In genomic region chr9:136866898-136867421, GRCh38 we compare ENCODE assay signal across 8 cellular contexts. TPM values are rescaled to one million over a fixed set of nuclear protein-coding genes. Genes with fewer than 3 reads are reported as not detected.
DNase-seq lines count a peak whose midpoint lies in the region; ATAC-seq and TF ChIP-seq lines count a peak whose summit lies in the region.
"Not testable (repeated sequence)": the region's sequence is repeated elsewhere in the genome, so short reads cannot be mapped to it uniquely, and the experiment has no call there.

No MANE protein-coding gene starts in this region.

- H3K36me3 Mint-ChIP-seq in activated naive CD4-positive, alpha-beta T cell treated with anti-CD3 and anti-CD28 coated beads, Interleukin-2, amount 50 U/mL, for 24 hours, result not testable (repeated sequence)
- H3K36me3 Mint-ChIP-seq in endodermal cell (ENCODE audit: low read depth), result peaks cover 39% of the 10 kb centered on the region
- H3K36me3 Mint-ChIP-seq in neural crest cell (ENCODE audit: low read depth), result peaks cover 29% of the 10 kb centered on the region

- WGBS in endodermal cell (ENCODE audit: insufficient coverage in 1 of 2, insufficient read length in 1 of 2), 2 experiments, result 95 to 98% methylated on average over 22 to 29 of the region's 29 CpGs

- not testable (repeated sequence) for TF ChIP-seq CTCF in AG09309 (IDR thresholded peaks at IDR 0.05; ENCODE audit: control insufficient read depth, insufficient read depth, low read depth, low read length, missing control alignments); HEK293 (tag by site-specific recombination; IDR thresholded peaks at IDR 0.05); endodermal cell (conservative IDR thresholded peaks at IDR 0.05); neural crest cell (conservative IDR thresholded peaks at IDR 0.05)

- POLR2A ChIA-PET in HEK293 (lab: Yijun Ruan, JAX), result interaction anchor here (0.7 to 3.4 kb wide), 2 partner anchors 19 to 127 kb away, joined by 4 to 15 read pairs; partner anchors contain the start of gene TRAF2

- peak overlapping the region; percentile 73 for H3K4me3 Mint-ChIP-seq in activated naive CD4-positive, alpha-beta T cell treated with anti-CD3 and anti-CD28 coated beads, Interleukin-2, amount 50 U/mL, for 24 hours
- peak overlapping the region; percentile 70 for H3K4me3 Mint-ChIP-seq in endodermal cell
- H3K4me3 Mint-ChIP-seq in neural crest cell, result peak overlapping the region; percentile 47
- peak overlapping the region; percentile 77 to 82 for H3K4me3 Mint-ChIP-seq in stimulated activated naive CD8-positive, alpha-beta T cell treated with anti-CD3 and anti-CD28 coated beads, Interleukin-15, amount 100 ng/mL, for 72 hours

- peaks cover 13% of the 10 kb centered on the region for H3K4me1 Mint-ChIP-seq in activated naive CD4-positive, alpha-beta T cell treated with anti-CD3 and anti-CD28 coated beads, Interleukin-2, amount 50 U/mL, for 24 hours
- not testable (repeated sequence) for H3K4me1 Mint-ChIP-seq in endodermal cell, neural crest cell
- peaks cover 27% of the 10 kb centered on the region for H3K4me1 Mint-ChIP-seq in stimulated activated naive CD8-positive, alpha-beta T cell treated with anti-CD3 and anti-CD28 coated beads, Interleukin-15, amount 100 ng/mL, for 72 hours

- not testable (repeated sequence) for H3K9me3 ChIP-seq in HEK293 (ENCODE audit: control insufficient read depth, insufficient read depth, low read depth, low read length); SJSA1 (replicated peaks)
- H3K9me3 ChIP-seq in endodermal cell (ENCODE audit: control insufficient read depth, low read length) (peaks cover 30% of the 10 kb centered on the region), iPS-20b (ENCODE audit: insufficient read depth, low read depth, low read length) (peaks cover 30% of the 10 kb centered on the region)

- not testable (repeated sequence) for H3K9me3 Mint-ChIP-seq in activated naive CD4-positive, alpha-beta T cell treated with anti-CD3 and anti-CD28 coated beads, Interleukin-2, amount 50 U/mL, for 24 hours; stimulated activated naive CD8-positive, alpha-beta T cell treated with anti-CD3 and anti-CD28 coated beads, Interleukin-15, amount 100 ng/mL, for 72 hours
- H3K9me3 Mint-ChIP-seq in endodermal cell (peaks cover 48% of the 10 kb centered on the region), neural crest cell (peaks cover 10% of the 10 kb centered on the region)

- H3K36me3 ChIP-seq in HEK293 (ENCODE audit: control insufficient read depth in 2 of 2, insufficient read depth in 1 of 2, low read length in 2 of 2) (peaks cover 0 to 31% of the 10 kb centered on the region in 2 experiments; a peak in 2 of 3 replicates), SJSA1 (peaks cover 23% of the 10 kb centered on the region), endodermal cell (ENCODE audit: control insufficient read depth, insufficient read depth, low read length) (peaks cover 25% of the 10 kb centered on the region), iPS-20b (ENCODE audit: insufficient read depth, low read depth, low read length) (peaks cover 24% of the 10 kb centered on the region)

- H3K27ac ChIP-seq in HEK293 (ENCODE audit: extremely low read depth, low read depth, low read length); SJSA1; endodermal cell (ENCODE audit: low read depth, low read length); iPS-20b (ENCODE audit: low read length): not testable (repeated sequence)

- H3K27me3 Mint-ChIP-seq in activated naive CD4-positive, alpha-beta T cell treated with anti-CD3 and anti-CD28 coated beads, Interleukin-2, amount 50 U/mL, for 24 hours; endodermal cell (ENCODE audit: insufficient read depth); neural crest cell (ENCODE audit: low read depth); stimulated activated naive CD8-positive, alpha-beta T cell treated with anti-CD3 and anti-CD28 coated beads, Interleukin-15, amount 100 ng/mL, for 72 hours: not testable (repeated sequence)

- not testable (repeated sequence) for H3K9ac ChIP-seq in endodermal cell (ENCODE audit: extremely low read depth, low read length, poor library complexity, severe bottlenecking); iPS-20b (ENCODE audit: low read depth, low read length)

- H3K27ac Mint-ChIP-seq in activated naive CD4-positive, alpha-beta T cell treated with anti-CD3 and anti-CD28 coated beads, Interleukin-2, amount 50 U/mL, for 24 hours, result peak overlapping the region; percentile 23
- H3K27ac Mint-ChIP-seq in endodermal cell; neural crest cell (ENCODE audit: unreplicated experiment): not testable (repeated sequence)
- peak overlapping the region; percentile 74 to 93 for H3K27ac Mint-ChIP-seq in stimulated activated naive CD8-positive, alpha-beta T cell treated with anti-CD3 and anti-CD28 coated beads, Interleukin-15, amount 100 ng/mL, for 72 hours

- DNase-seq in AG09309 (ENCODE audit: low read depth); SJSA1 (ENCODE audit: low read depth in 1 of 2, low spot score in 2 of 2); endodermal cell; neural crest cell (ENCODE audit: low read depth, low spot score); stimulated activated naive CD8-positive, alpha-beta T cell treated with anti-CD3 and anti-CD28 coated beads, Interleukin-15, amount 100 ng/mL, for 72 hours: not testable (repeated sequence)

- H3K27me3 ChIP-seq in SJSA1 (replicated peaks); endodermal cell (ENCODE audit: control insufficient read depth, insufficient read depth, low read length, poor library complexity, severe bottlenecking); iPS-20b (ENCODE audit: insufficient read depth, low read length): not testable (repeated sequence)

- CTCF ChIA-PET in HEK293 (lab: Yijun Ruan, JAX), result not testable (repeated sequence)

- not testable (repeated sequence) for H3K4me1 ChIP-seq in HEK293 (ENCODE audit: control insufficient read depth, insufficient read depth, low read length); SJSA1 (replicated peaks); endodermal cell (ENCODE audit: control insufficient read depth, insufficient read depth, low read length); iPS-20b (ENCODE audit: insufficient read depth, low read length)

- peak overlapping the region; percentile 58 for H3K4me3 ChIP-seq in AG09309 (ENCODE audit: control insufficient read depth, low read depth, low read length)
- H3K4me3 ChIP-seq in HEK293 (ENCODE audit: low read depth, low read length), result not testable (repeated sequence)
- peak overlapping the region; percentile 91 for H3K4me3 ChIP-seq in SJSA1
- peak overlapping the region; percentile 56 for H3K4me3 ChIP-seq in endodermal cell (ENCODE audit: low read length)
- peak overlapping the region; percentile 46; the same call in 1 of the 2 replicates for H3K4me3 ChIP-seq in iPS-20b (ENCODE audit: low read length)

- not testable (repeated sequence) for ATAC-seq in stimulated activated naive CD8-positive, alpha-beta T cell treated with anti-CD3 and anti-CD28 coated beads, Interleukin-15, amount 100 ng/mL, for 72 hours

TF ChIP-seq in HEK293, 187 proteins besides CTCF, POLR2A, EP300 and RAD21:
- TF ChIP-seq SCRT2 (tag by site-specific recombination; IDR thresholded peaks at IDR 0.05), result peak; percentile 65
- TF ChIP-seq SCRT1 (tag by site-specific recombination; IDR thresholded peaks at IDR 0.05; ENCODE audit: borderline replicate concordance), result peak; percentile 45; the same call in 1 of the 2 replicates

RNA-seq across cellular contexts. Expression of gene EDF1, which starts 0.9 kb away (rescaled TPM):
- 266 and 387 TPM in 2 replicates for total RNA-seq in SJSA1 (2014; rRNA removed; shearing (Covaris generic))
- total RNA-seq in endodermal cell, result 100 to 1,000 TPM; 326 to 339 TPM
- polyA plus RNA-seq in endodermal cell (2013, experiment 1 of 2), result 226 TPM
- polyA plus RNA-seq in endodermal cell (2013, experiment 2 of 2), result 225 TPM
- total RNA-seq in neural crest cell, result 338 and 339 TPM in 2 replicates

RNA-seq across cellular contexts. Expression of gene MAMDC4, which starts 14.8 kb away (rescaled TPM):
- total RNA-seq in SJSA1 (2014; rRNA removed; shearing (Covaris generic)), result 0.42 and 1.0 TPM in 2 replicates
- total RNA-seq in endodermal cell (10 to 100 TPM in 1 of 2 donors, 1 to 10 TPM in 1; 6.8 to 15.4 TPM), neural crest cell (19.3 and 20.6 TPM in 2 replicates)
- polyA plus RNA-seq in endodermal cell (2013, experiment 1 of 2), result 11.5 TPM
- polyA plus RNA-seq in endodermal cell (2013, experiment 2 of 2), result 9.9 TPM

RNA-seq across cellular contexts. Expression of gene PHPT1, which starts 17.8 kb away (rescaled TPM):
- total RNA-seq in SJSA1 (2014; rRNA removed; shearing (Covaris generic)), result 64.1 and 70.5 TPM in 2 replicates
- total RNA-seq in endodermal cell, result 100 to 1,000 TPM; 107 to 122 TPM
- 171 TPM for polyA plus RNA-seq in endodermal cell (2013, experiment 1 of 2)
- polyA plus RNA-seq in endodermal cell (2013, experiment 2 of 2), result 174 TPM
- total RNA-seq in neural crest cell, result 170 and 175 TPM in 2 replicates

RNA-seq across cellular contexts. Expression of gene TRAF2, which starts 19.4 kb away (rescaled TPM):
- total RNA-seq in SJSA1 (2014; rRNA removed; shearing (Covaris generic)), result 11.3 and 17.1 TPM in 2 replicates
- total RNA-seq in endodermal cell (10 to 100 TPM; 45.9 to 55.1 TPM), neural crest cell (30.1 and 34.4 TPM in 2 replicates)
- 20.1 TPM for polyA plus RNA-seq in endodermal cell (2013, experiment 1 of 2)
- polyA plus RNA-seq in endodermal cell (2013, experiment 2 of 2), result 20.4 TPM

RNA-seq across cellular contexts. Expression of gene AJM1, which starts 24.7 kb away (rescaled TPM):
- total RNA-seq in SJSA1 (2014; rRNA removed; shearing (Covaris generic)), result 0.11 and 0.16 TPM in 2 replicates
- total RNA-seq in endodermal cell, result 1 to 10 TPM; 1.4 to 3.5 TPM
- 1.9 TPM for polyA plus RNA-seq in endodermal cell (2013, experiment 1 of 2)
- polyA plus RNA-seq in endodermal cell (2013, experiment 2 of 2), result 1.7 TPM
- 2.8 and 3.3 TPM in 2 replicates for total RNA-seq in neural crest cell
